In the genomic region with DNA sequence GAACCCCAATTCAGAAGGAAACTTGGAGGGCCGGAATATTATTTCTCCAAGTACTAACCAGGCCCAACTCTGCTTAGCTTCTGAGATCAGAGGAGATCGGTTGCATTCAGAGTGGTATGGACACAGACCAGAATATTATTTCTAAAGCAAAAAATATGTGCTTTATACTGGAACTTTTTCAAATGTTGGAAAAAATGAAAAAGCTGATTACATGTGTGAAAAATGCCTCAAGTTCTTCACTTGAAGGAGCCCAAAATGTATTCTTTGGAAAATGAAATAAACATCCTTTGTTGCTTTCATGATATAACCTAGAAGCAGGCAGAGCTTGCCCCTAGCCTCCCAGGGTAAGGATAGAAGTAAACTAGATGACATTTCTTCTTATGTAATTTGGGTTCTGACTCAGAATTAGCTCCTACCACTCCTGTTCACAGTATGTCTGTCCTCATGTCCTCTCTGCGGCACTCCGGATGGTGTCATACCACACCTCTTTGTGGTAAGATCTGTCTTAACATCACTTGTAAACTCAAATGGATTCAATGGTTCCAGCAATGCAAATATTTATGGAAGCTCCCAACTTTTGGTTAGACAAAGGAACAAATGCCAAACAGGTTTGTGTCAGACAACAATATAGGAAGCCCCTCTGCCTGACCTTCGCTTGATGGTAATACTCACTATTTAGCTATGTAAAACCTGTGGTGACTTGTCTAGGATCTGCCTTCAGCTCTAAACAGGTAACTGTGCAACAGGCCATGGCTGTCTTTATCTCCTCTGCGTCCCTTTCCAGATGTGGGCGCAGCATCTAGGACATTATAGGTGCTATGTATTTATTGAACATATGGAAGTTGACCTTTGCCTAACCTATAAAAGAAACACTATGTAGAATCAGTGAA, we compare ENCODE assay signal across 28 cellular contexts.
DNase-seq lines count a peak whose midpoint lies in the region; ATAC-seq, FAIRE-seq and TF ChIP-seq lines count a peak whose summit lies in the region.
"Had no signal": no experiment of that assay in that cellular context is flagged by ENCODE, and none has a peak within 500 bp of the region (broad histone marks: within the 10 kb centered on the region; RNA-seq: fewer than 3 reads in every experiment).

No MANE protein-coding gene starts in this region.

- POLR2A ChIA-PET in WTC11 (lab: Charles Lee) = interaction anchor here (0.6 kb wide), 1 partner anchor 136 kb away, joined by 3 read pairs; no protein-coding TSS in a partner anchor
- POLR2A ChIA-PET in naive thymus-derived CD8-positive, alpha-beta T cell (lab: Charles Lee) = no interaction called here

- dilution Hi-C loops in keratinocyte (cut with MboI; ENCODE audit: extremely low pct_ligation_motif_present, low sequenced_read_pairs) = no loop called here

- H3K4me2 ChIP-seq in keratinocyte (ENCODE audit: control insufficient read depth, extremely low read depth, insufficient read depth, low read depth, low read length) = peak overlapping the region; percentile 55

- H3K27ac Mint-ChIP-seq in WTC11 = no peak overlapping the region
- H3K27ac Mint-ChIP-seq in naive thymus-derived CD8-positive, alpha-beta T cell = no peak overlapping the region
- H3K27ac Mint-ChIP-seq: activated CD4-positive, alpha-beta T cell treated with anti-CD3 and anti-CD28 coated beads for 36 hours; activated naive CD8-positive, alpha-beta T cell treated with anti-CD3 and anti-CD28 coated beads for 36 hours; naive B cell; stimulated activated naive CD8-positive, alpha-beta T cell treated with anti-CD3 and anti-CD28 coated beads, Interleukin-15, Interleukin-2, amounts not matched to agents 100 ng/mL and 50 ng/mL, for 24 hours had no signal

- no peak overlapping the region for H3K4me3 Mint-ChIP-seq in WTC11
- no peak overlapping the region for H3K4me3 Mint-ChIP-seq in naive thymus-derived CD8-positive, alpha-beta T cell
- H3K4me3 Mint-ChIP-seq: activated CD4-positive, alpha-beta T cell treated with anti-CD3 and anti-CD28 coated beads for 36 hours; activated naive CD8-positive, alpha-beta T cell treated with anti-CD3 and anti-CD28 coated beads for 36 hours; naive B cell; stimulated activated naive CD8-positive, alpha-beta T cell treated with anti-CD3 and anti-CD28 coated beads, Interleukin-15, Interleukin-2, amounts not matched to agents 100 ng/mL and 50 ng/mL, for 24 hours had no signal

- H3K9me3 ChIP-seq in keratinocyte (ENCODE audit: control insufficient read depth, low read depth, low read length) (no peaks in the 10 kb centered on the region), spleen (no peaks in the 10 kb centered on the region)
- H3K9me3 ChIP-seq: body of pancreas, heart right ventricle, left lung, prostate gland, sigmoid colon had no signal

- no peak for TF ChIP-seq POLR2A in spleen (IDR thresholded peaks at IDR 0.05)

- H3K27me3 ChIP-seq in keratinocyte (ENCODE audit: control insufficient read depth, extremely low read depth, insufficient read depth, low read length) (no peaks in the 10 kb centered on the region), spleen (replicated peaks in 1 of 7) (no peaks in the 10 kb centered on the region)
- H3K27me3 ChIP-seq: body of pancreas, heart right ventricle, left lung, sigmoid colon had no signal

- intact Hi-C loops in spleen (cut with DNase I; ENCODE audit: low total_unique reads) = no loop called here

- H3K27ac ChIP-seq in keratinocyte (ENCODE audit: control insufficient read depth, insufficient read depth, low read length) = peak overlapping the region; percentile 68
- H3K27ac ChIP-seq in spleen = no peak overlapping the region
- H3K27ac ChIP-seq: body of pancreas, C4-2B, heart right ventricle, left lung, prostate gland, sigmoid colon had no signal

- CTCF ChIA-PET in WTC11 (lab: Charles Lee) = no interaction called here

- H2AFZ ChIP-seq in keratinocyte (ENCODE audit: control insufficient read depth, low read length) = peak overlapping the region; percentile 70

- no peaks in the 10 kb centered on the region for H3K27me3 Mint-ChIP-seq in WTC11 (ENCODE audit: low read depth)
- no peaks in the 10 kb centered on the region for H3K27me3 Mint-ChIP-seq in naive thymus-derived CD8-positive, alpha-beta T cell
- H3K27me3 Mint-ChIP-seq: activated CD4-positive, alpha-beta T cell treated with anti-CD3 and anti-CD28 coated beads for 36 hours; activated naive CD8-positive, alpha-beta T cell treated with anti-CD3 and anti-CD28 coated beads for 36 hours; naive B cell; stimulated activated naive CD8-positive, alpha-beta T cell treated with anti-CD3 and anti-CD28 coated beads, Interleukin-15, Interleukin-2, amounts not matched to agents 100 ng/mL and 50 ng/mL, for 24 hours had no signal

- DNase-seq in AG20443 (ENCODE audit: low spot score) = peak; percentile 34
- DNase-seq in RPMI7951 (ENCODE audit: low read depth) = peak; percentile 4
- peak; percentile 7 for DNase-seq in choroid plexus epithelial cell (ENCODE audit: low read depth)
- DNase-seq in keratinocyte (ENCODE audit: low read depth, low spot score) = peak; percentile 64
- DNase-seq in WTC11 (ENCODE audit: low spot score) = no peak
- no peak for DNase-seq in naive thymus-derived CD8-positive, alpha-beta T cell
- DNase-seq in spleen = no peak
- DNase-seq: activated CD4-positive, alpha-beta T cell treated with anti-CD3 and anti-CD28 coated beads for 36 hours; activated effector memory CD4-positive, alpha-beta T cell treated with Interleukin-2 at 50 U/mL for 16 hours; activated naive CD8-positive, alpha-beta T cell treated with anti-CD3 and anti-CD28 coated beads for 36 hours; activated T-cell treated with anti-CD3 and anti-CD28 coated beads for 4 hours; body of pancreas; Calu3; DND-41; heart right ventricle; Karpas-422; left lung; naive B cell; NCI-H1436; NCI-H2107; OCI-M1; Right ventricle myocardium superior; sigmoid colon; T-helper 2 cell had no signal

- peaks cover 3% of the 10 kb centered on the region for H3K4me1 Mint-ChIP-seq in WTC11
- H3K4me1 Mint-ChIP-seq in naive thymus-derived CD8-positive, alpha-beta T cell = peaks cover 0 to 2% (median 0%) of the 10 kb centered on the region in 4 donors
- H3K4me1 Mint-ChIP-seq: activated CD4-positive, alpha-beta T cell treated with anti-CD3 and anti-CD28 coated beads for 36 hours; activated naive CD8-positive, alpha-beta T cell treated with anti-CD3 and anti-CD28 coated beads for 36 hours had no signal

- H3K9ac ChIP-seq in keratinocyte (ENCODE audit: control insufficient read depth, extremely low read depth, insufficient read depth, low read length) = no peak overlapping the region

- ATAC-seq in WTC11 = no peak
- no peak for ATAC-seq in naive thymus-derived CD8-positive, alpha-beta T cell
- ATAC-seq in GM21381 (IDR thresholded peaks at IDR 0.05; ENCODE audit: unreplicated experiment) = no peak
- ATAC-seq: activated CD4-positive, alpha-beta T cell treated with anti-CD3 and anti-CD28 coated beads for 36 hours; body of pancreas; heart right ventricle; left lung had no signal

- H3K79me2 ChIP-seq in keratinocyte (ENCODE audit: control insufficient read depth, insufficient read depth, low read length) = no peaks in the 10 kb centered on the region

- peak; percentile 94 for FAIRE-seq in keratinocyte (lab: Jason Lieb, UNC)

- TF ChIP-seq CTCF in choroid plexus epithelial cell (conservative IDR thresholded peaks at IDR 0.05; ENCODE audit: low read depth, low read length) (no peak), keratinocyte (optimal IDR thresholded peaks at IDR 0.05 in 1 of 3, IDR thresholded peaks at IDR 0.05 in 1 of 3, conservative IDR thresholded peaks at IDR 0.05 in 1 of 3; ENCODE audit: extremely low read depth in 1 of 3, insufficient read depth in 2 of 3, low read length in 3 of 3) (no peak), WTC11 (IDR thresholded peaks at IDR 0.05) (no peak), spleen (IDR thresholded peaks at IDR 0.05 in 8 of 11, conservative IDR thresholded peaks at IDR 0.05 in 3 of 11) (no peak)

- no peaks in the 10 kb centered on the region for H3K9me3 Mint-ChIP-seq in WTC11
- H3K9me3 Mint-ChIP-seq in naive thymus-derived CD8-positive, alpha-beta T cell = no peaks in the 10 kb centered on the region
- H3K9me3 Mint-ChIP-seq: activated naive CD8-positive, alpha-beta T cell treated with anti-CD3 and anti-CD28 coated beads for 36 hours; stimulated activated naive CD8-positive, alpha-beta T cell treated with anti-CD3 and anti-CD28 coated beads, Interleukin-15, Interleukin-2, amounts not matched to agents 100 ng/mL and 50 ng/mL, for 24 hours had no signal

- H3K36me3 Mint-ChIP-seq in WTC11 = no peaks in the 10 kb centered on the region
- peaks cover 0 to 32% (median 28%) of the 10 kb centered on the region in 3 donors for H3K36me3 Mint-ChIP-seq in naive thymus-derived CD8-positive, alpha-beta T cell

- no peaks in the 10 kb centered on the region for H4K20me1 ChIP-seq in keratinocyte (ENCODE audit: control insufficient read depth, extremely low read depth, insufficient read depth, low read length)

- H3K4me1 ChIP-seq in keratinocyte (ENCODE audit: control insufficient read depth, extremely low read depth, insufficient read depth, low read length) (peaks cover 16% of the 10 kb centered on the region), spleen (peaks cover 0 to 11% (median 2%) of the 10 kb centered on the region in 6 donors)
- H3K4me1 ChIP-seq: body of pancreas, left lung, prostate gland, sigmoid colon had no signal

- WGBS in spleen, 5 donors = 95 to 99% (median 97%) methylated on average over 7 of the region's 7 CpGs

- no peak overlapping the region for H3K4me3 ChIP-seq in choroid plexus epithelial cell (ENCODE audit: low read depth, low read length)
- no peak overlapping the region for H3K4me3 ChIP-seq in keratinocyte (ENCODE audit: control insufficient read depth in 2 of 3, extremely low read depth in 1 of 3, insufficient read depth in 2 of 3, low read depth in 1 of 3, low read length in 3 of 3)
- H3K4me3 ChIP-seq in spleen = no peak overlapping the region
- H3K4me3 ChIP-seq: body of pancreas, heart right ventricle, left lung, prostate gland, sigmoid colon had no signal

- H3K9me1 ChIP-seq in keratinocyte (ENCODE audit: control insufficient read depth, extremely low read depth, insufficient read depth, low read length) = no peaks in the 10 kb centered on the region

- no peaks in the 10 kb centered on the region for H3K36me3 ChIP-seq in keratinocyte (ENCODE audit: control insufficient read depth in 2 of 2, extremely low read depth in 1 of 2, insufficient read depth in 2 of 2, low read length in 2 of 2)
- peaks cover 0 to 12% (median 0%) of the 10 kb centered on the region in 6 donors for H3K36me3 ChIP-seq in spleen
- H3K36me3 ChIP-seq: left lung, prostate gland had no signal

TF ChIP-seq in WTC11, 78 proteins besides CTCF, POLR2A, EP300 and RAD21:
- no peak for TF ChIP-seq ATF1 (CRISPR knock-in tag; IDR thresholded peaks at IDR 0.05)

Comparison
In these comparisons a context has a peak if more than half of its experiments do, and no peak if none do; other contexts are left out.
1. DNase-seq: peak in AG20443 (single experiment), RPMI7951 (single experiment), choroid plexus epithelial cell (single experiment) and keratinocyte (single experiment); none in WTC11 (single experiment), naive thymus-derived CD8-positive, alpha-beta T cell (0 of 10) and spleen (single experiment).